ENCODE assay signal across 8 cellular contexts in the genomic region with DNA sequence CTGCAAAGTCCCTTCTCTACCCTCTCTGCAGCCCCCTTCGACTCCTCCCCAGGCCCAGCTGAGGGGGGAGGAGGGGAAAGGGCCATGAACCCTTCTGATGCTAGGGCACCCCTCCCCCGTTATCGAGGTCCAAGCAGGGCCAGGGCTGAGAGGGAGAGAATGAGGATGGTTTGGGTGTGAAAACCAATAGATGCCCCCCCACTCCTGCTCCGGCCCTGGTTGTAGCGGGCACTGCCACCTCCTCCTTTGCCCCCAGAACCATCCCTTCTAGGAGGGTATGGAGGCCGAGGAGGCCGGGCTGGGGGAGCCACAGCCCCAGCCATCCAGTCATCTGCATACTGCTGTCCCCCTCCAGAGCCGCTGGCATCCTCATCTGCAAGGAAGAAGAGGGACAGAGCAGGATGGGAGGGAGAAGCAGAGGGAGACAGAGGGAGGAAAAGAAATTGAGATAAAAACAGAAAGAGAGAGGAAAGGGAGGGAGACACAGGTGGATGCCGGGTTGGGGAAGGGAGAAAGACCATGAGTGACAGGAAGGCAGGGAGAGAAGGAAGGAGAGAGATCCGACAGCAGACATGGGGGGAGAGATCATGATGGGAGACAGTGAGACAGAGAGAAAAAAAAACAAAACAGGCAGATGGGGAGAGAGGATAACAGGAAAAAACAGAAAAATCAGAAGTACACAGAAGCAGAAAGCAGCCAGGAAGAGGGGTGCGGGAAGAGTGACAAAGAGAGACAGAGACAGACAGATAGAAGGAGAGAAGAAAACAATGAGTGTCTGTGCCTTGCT. TPM values are rescaled to one million over a fixed set of nuclear protein-coding genes. Genes with fewer than 3 reads are reported as not detected.
A peak's percentile ranks its signal among the peaks of the same experiment; 100 is the strongest.
DNase-seq lines count a peak whose midpoint lies in the region; ATAC-seq and TF ChIP-seq lines count a peak whose summit lies in the region.

No MANE protein-coding gene starts in this region.

- H3K4me3 Mint-ChIP-seq in activated T-cell treated with anti-CD3 and anti-CD28 coated beads, Interleukin-2, amount 50 U/mL, for 4 hours: peak overlapping the region; percentile 75
- H3K4me3 Mint-ChIP-seq in WTC11: peak overlapping the region; percentile 61
- peak overlapping the region; percentile 68 to 80 for H3K4me3 Mint-ChIP-seq in stimulated activated naive B cell treated with anti-CD40 and anti-IgM and Interleukin-4, amounts not matched to agents 10 μg/mL and 1 μg/mL and 100 μg/mL, for 72 hours

- H3K27me3 ChIP-seq in iPS-18a (ENCODE audit: control insufficient read depth, insufficient read depth, low read length) (peaks cover 19% of the 10 kb centered on the region), gastroesophageal sphincter (peaks cover 63% of the 10 kb centered on the region)

- H3K36me3 ChIP-seq in iPS-18a (ENCODE audit: control insufficient read depth, low read depth, low read length) (no peaks in the 10 kb centered on the region), gastroesophageal sphincter (no peaks in the 10 kb centered on the region)

- no peak for TF ChIP-seq EP300 in gastroesophageal sphincter (IDR thresholded peaks at IDR 0.05)

- H3K9me3 ChIP-seq in iPS-18a (ENCODE audit: control insufficient read depth, low read depth, low read length) (no peaks in the 10 kb centered on the region), gastroesophageal sphincter (no peaks in the 10 kb centered on the region)

- no peak overlapping the region for H3K27ac Mint-ChIP-seq in WTC11
- peak overlapping the region; percentile 33 for H3K27ac Mint-ChIP-seq in stimulated activated naive B cell treated with anti-CD40 and anti-IgM and Interleukin-4, amounts not matched to agents 10 μg/mL and 1 μg/mL and 100 μg/mL, for 72 hours

- no peak overlapping the region for H3K27ac ChIP-seq in iPS-18a (ENCODE audit: low read length)
- no peak overlapping the region for H3K27ac ChIP-seq in gastroesophageal sphincter

- TF ChIP-seq POLR2A in gastroesophageal sphincter (IDR thresholded peaks at IDR 0.05): no peak

- POLR2A ChIA-PET in WTC11 (lab: Charles Lee): interaction anchor here (1.8 kb wide), 1 partner anchor 68 kb away, joined by 4 read pairs; a partner anchor contains a TSS

- H3K4me3 ChIP-seq in iPS-18a (ENCODE audit: low read length) (peak overlapping the region; percentile 60), gastroesophageal sphincter (no peak overlapping the region)

- no peak overlapping the region for H3K9ac ChIP-seq in iPS-18a (ENCODE audit: low read length)

- H3K4me1 Mint-ChIP-seq in activated T-cell treated with anti-CD3 and anti-CD28 coated beads, Interleukin-2, amount 50 U/mL, for 4 hours (ENCODE audit: low read depth): peaks cover 61% of the 10 kb centered on the region
- peaks cover 57% of the 10 kb centered on the region for H3K4me1 Mint-ChIP-seq in WTC11
- peaks cover 37 to 56% of the 10 kb centered on the region in 2 donors for H3K4me1 Mint-ChIP-seq in stimulated activated naive B cell treated with anti-CD40 and anti-IgM and Interleukin-4, amounts not matched to agents 10 μg/mL and 1 μg/mL and 100 μg/mL, for 72 hours

- 90 to 91% methylated on average over 5 to 6 of the region's 11 CpGs for WGBS in gastroesophageal sphincter (ENCODE audit: low coverage in 1 of 2), 2 donors

- H3K27me3 Mint-ChIP-seq in activated T-cell treated with anti-CD3 and anti-CD28 coated beads, Interleukin-2, amount 50 U/mL, for 4 hours (ENCODE audit: low read depth): peaks cover 17% of the 10 kb centered on the region
- H3K27me3 Mint-ChIP-seq in WTC11 (ENCODE audit: low read depth): peaks cover 28% of the 10 kb centered on the region
- H3K27me3 Mint-ChIP-seq in stimulated activated naive B cell treated with anti-CD40 and anti-IgM and Interleukin-4, amounts not matched to agents 10 μg/mL and 1 μg/mL and 100 μg/mL, for 72 hours: peaks cover 48% of the 10 kb centered on the region in 2 donors

- no peak for DNase-seq in activated T-cell treated with anti-CD3 and anti-CD28 coated beads, Interleukin-2, amount 50 U/mL, for 4 hours
- DNase-seq in activated T-cell treated with anti-CD3 and anti-CD28 coated beads, Interleukin-2, amount 50 U/mL, for 48 hours: no peak
- no peak for DNase-seq in WTC11 (ENCODE audit: low spot score)
- no peak for DNase-seq in stimulated activated naive B cell treated with anti-CD40 and anti-IgM and Interleukin-4, amounts not matched to agents 10 μg/mL and 1 μg/mL and 100 μg/mL, for 72 hours

- no peaks in the 10 kb centered on the region for H3K36me3 Mint-ChIP-seq in activated T-cell treated with anti-CD3 and anti-CD28 coated beads, Interleukin-2, amount 50 U/mL, for 4 hours (ENCODE audit: insufficient read depth)
- H3K36me3 Mint-ChIP-seq in WTC11: peaks cover 17% of the 10 kb centered on the region
- H3K36me3 Mint-ChIP-seq in stimulated activated naive B cell treated with anti-CD40 and anti-IgM and Interleukin-4, amounts not matched to agents 10 μg/mL and 1 μg/mL and 100 μg/mL, for 72 hours: peaks cover 1 to 8% of the 10 kb centered on the region in 2 donors

- H3K4me1 ChIP-seq in iPS-18a (ENCODE audit: control insufficient read depth, low read depth, low read length) (peaks cover 29% of the 10 kb centered on the region), gastroesophageal sphincter (peaks cover 0 to 41% (median 3%) of the 10 kb centered on the region in 3 donors)

- H3K9me3 Mint-ChIP-seq in activated T-cell treated with anti-CD3 and anti-CD28 coated beads, Interleukin-2, amount 50 U/mL, for 4 hours: no peaks in the 10 kb centered on the region
- no peaks in the 10 kb centered on the region for H3K9me3 Mint-ChIP-seq in WTC11
- no peaks in the 10 kb centered on the region for H3K9me3 Mint-ChIP-seq in stimulated activated naive B cell treated with anti-CD40 and anti-IgM and Interleukin-4, amounts not matched to agents 10 μg/mL and 1 μg/mL and 100 μg/mL, for 72 hours

- no peak for ATAC-seq in activated T-cell treated with anti-CD3 and anti-CD28 coated beads, Interleukin-2, amount 50 U/mL, for 4 hours
- ATAC-seq in WTC11: no peak
- no peak for ATAC-seq in stimulated activated naive B cell treated with anti-CD40 and anti-IgM and Interleukin-4, amounts not matched to agents 10 μg/mL and 1 μg/mL and 100 μg/mL, for 72 hours (replicated peaks)
- no peak for ATAC-seq in gastroesophageal sphincter
- ATAC-seq in HG02884 (IDR thresholded peaks at IDR 0.05; ENCODE audit: unreplicated experiment): no peak
- no peak for ATAC-seq in GM19397 (IDR thresholded peaks at IDR 0.05; ENCODE audit: unreplicated experiment)

- TF ChIP-seq CTCF in WTC11 (IDR thresholded peaks at IDR 0.05): no peak
- no peak for TF ChIP-seq CTCF in gastroesophageal sphincter (IDR thresholded peaks at IDR 0.05)

- CTCF ChIA-PET in WTC11 (lab: Charles Lee): interaction anchor here (0.9 to 4.6 kb wide), 3 partner anchors 18 to 39 kb away, joined by 3 to 54 read pairs (median 6); no protein-coding TSS in a partner anchor

TF ChIP-seq in WTC11, 78 proteins besides CTCF, POLR2A, EP300 and RAD21 (continues in another document):
- TF ChIP-seq, protein P1, sequence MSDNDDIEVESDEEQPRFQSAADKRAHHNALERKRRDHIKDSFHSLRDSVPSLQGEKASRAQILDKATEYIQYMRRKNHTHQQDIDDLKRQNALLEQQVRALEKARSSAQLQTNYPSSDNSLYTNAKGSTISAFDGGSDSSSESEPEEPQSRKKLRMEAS (CRISPR knock-in tag; IDR thresholded peaks at IDR 0.05): no peak
- TF ChIP-seq, protein P2, sequence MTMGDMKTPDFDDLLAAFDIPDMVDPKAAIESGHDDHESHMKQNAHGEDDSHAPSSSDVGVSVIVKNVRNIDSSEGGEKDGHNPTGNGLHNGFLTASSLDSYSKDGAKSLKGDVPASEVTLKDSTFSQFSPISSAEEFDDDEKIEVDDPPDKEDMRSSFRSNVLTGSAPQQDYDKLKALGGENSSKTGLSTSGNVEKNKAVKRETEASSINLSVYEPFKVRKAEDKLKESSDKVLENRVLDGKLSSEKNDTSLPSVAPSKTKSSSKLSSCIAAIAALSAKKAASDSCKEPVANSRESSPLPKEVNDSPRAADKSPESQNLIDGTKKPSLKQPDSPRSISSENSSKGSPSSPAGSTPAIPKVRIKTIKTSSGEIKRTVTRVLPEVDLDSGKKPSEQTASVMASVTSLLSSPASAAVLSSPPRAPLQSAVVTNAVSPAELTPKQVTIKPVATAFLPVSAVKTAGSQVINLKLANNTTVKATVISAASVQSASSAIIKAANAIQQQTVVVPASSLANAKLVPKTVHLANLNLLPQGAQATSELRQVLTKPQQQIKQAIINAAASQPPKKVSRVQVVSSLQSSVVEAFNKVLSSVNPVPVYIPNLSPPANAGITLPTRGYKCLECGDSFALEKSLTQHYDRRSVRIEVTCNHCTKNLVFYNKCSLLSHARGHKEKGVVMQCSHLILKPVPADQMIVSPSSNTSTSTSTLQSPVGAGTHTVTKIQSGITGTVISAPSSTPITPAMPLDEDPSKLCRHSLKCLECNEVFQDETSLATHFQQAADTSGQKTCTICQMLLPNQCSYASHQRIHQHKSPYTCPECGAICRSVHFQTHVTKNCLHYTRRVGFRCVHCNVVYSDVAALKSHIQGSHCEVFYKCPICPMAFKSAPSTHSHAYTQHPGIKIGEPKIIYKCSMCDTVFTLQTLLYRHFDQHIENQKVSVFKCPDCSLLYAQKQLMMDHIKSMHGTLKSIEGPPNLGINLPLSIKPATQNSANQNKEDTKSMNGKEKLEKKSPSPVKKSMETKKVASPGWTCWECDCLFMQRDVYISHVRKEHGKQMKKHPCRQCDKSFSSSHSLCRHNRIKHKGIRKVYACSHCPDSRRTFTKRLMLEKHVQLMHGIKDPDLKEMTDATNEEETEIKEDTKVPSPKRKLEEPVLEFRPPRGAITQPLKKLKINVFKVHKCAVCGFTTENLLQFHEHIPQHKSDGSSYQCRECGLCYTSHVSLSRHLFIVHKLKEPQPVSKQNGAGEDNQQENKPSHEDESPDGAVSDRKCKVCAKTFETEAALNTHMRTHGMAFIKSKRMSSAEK (CRISPR knock-in tag; IDR thresholded peaks at IDR 0.05; ENCODE audit: borderline replicate concordance): no peak

RNA-seq across cellular contexts. Expression of a gene that starts 1.9 kb away (rescaled TPM):
- total RNA-seq in activated T-cell treated with anti-CD3 and anti-CD28 coated beads, Interleukin-2, amount 50 U/mL, for 4 hours: 1 to 10 TPM in 1 of 3 donors, under 1 TPM in 2; 0.33 to 1.2 (median 0.40) TPM
- total RNA-seq in WTC11 (2021) (8.1 to 10.3 TPM (median 8.9 TPM) in 3 replicates), gastroesophageal sphincter (1 to 10 TPM; 2.0 to 3.6 (median 2.8) TPM)

RNA-seq across cellular contexts. Expression of a gene that starts 6.9 kb away (rescaled TPM):
- 1 to 10 TPM; 3.5 to 4.2 (median 4.1) TPM for total RNA-seq in activated T-cell treated with anti-CD3 and anti-CD28 coated beads, Interleukin-2, amount 50 U/mL, for 4 hours
- total RNA-seq in WTC11 (2021): 52.1 to 63.9 TPM (median 63.0 TPM) in 3 replicates
- 1 to 10 TPM in 3 of 4 donors, under 1 TPM in 1; 0.39 to 3.4 (median 2.0) TPM for total RNA-seq in gastroesophageal sphincter

RNA-seq across cellular contexts. Expression of a gene that starts 7.4 kb away (rescaled TPM):
- 1 to 10 TPM; 3.3 to 5.8 (median 3.9) TPM for total RNA-seq in activated T-cell treated with anti-CD3 and anti-CD28 coated beads, Interleukin-2, amount 50 U/mL, for 4 hours
- total RNA-seq in WTC11 (2021): 5.2 to 7.6 TPM (median 5.5 TPM) in 3 replicates
- total RNA-seq in gastroesophageal sphincter: under 1 TPM in 1 of 4 donors, not detected in 3; 0.47 TPM

RNA-seq across cellular contexts. Expression of a gene that starts 11.8 kb away (rescaled TPM):
- 10 to 100 TPM; 41.9 to 45.6 (median 43.6) TPM for total RNA-seq in activated T-cell treated with anti-CD3 and anti-CD28 coated beads, Interleukin-2, amount 50 U/mL, for 4 hours
- 25.0 to 28.0 TPM (median 25.1 TPM) in 3 replicates for total RNA-seq in WTC11 (2021)
- 1 to 10 TPM; 3.0 to 7.8 (median 7.3) TPM for total RNA-seq in gastroesophageal sphincter

RNA-seq across cellular contexts. Expression of a gene that starts 21.6 kb away (rescaled TPM):
- 100 to 1,000 TPM; 109 to 119 (median 115) TPM for total RNA-seq in activated T-cell treated with anti-CD3 and anti-CD28 coated beads, Interleukin-2, amount 50 U/mL, for 4 hours
- total RNA-seq in WTC11 (2021) (199 to 235 TPM (median 227 TPM) in 3 replicates), gastroesophageal sphincter (100 to 1,000 TPM; 109 to 228 (median 148) TPM)

Comparison
In these comparisons a context has a peak if more than half of its experiments do, and no peak if none do; other contexts are left out.
1. RNA of a gene that starts 6.9 kb away (total RNA-seq): 52.1 to 63.9 TPM in WTC11; 3.5 to 4.2 TPM in activated T-cell treated with anti-CD3 and anti-CD28 coated beads, Interleukin-2, amount 50 U/mL, for 4 hours and 0.39 to 3.4 TPM in gastroesophageal sphincter; every median in the first group is over 10 times any median in the second.
2. Peak in every context shown above with its lines, with median percentiles within 50 percentile points of each other: H3K4me3 Mint-ChIP-seq.